In genomic region chr3:59953104-59953503, GRCh38 we compare ENCODE assay signal across 34 cellular contexts.
"Had no signal": no experiment of that assay in that cellular context is flagged by ENCODE, and none has a peak within 500 bp of the region (broad histone marks: within the 10 kb centered on the region; RNA-seq: fewer than 3 reads in every experiment).

No MANE protein-coding gene starts in this region.

- H3K4me1 Mint-ChIP-seq: T-helper 17 cell had no signal

- H3K4me3 Mint-ChIP-seq: activated CD4-positive, alpha-beta memory T cell treated with anti-CD3 and anti-CD28 coated beads, Interleukin-2, amount 10 ng/mL, durations not matched to agents 7 days and 5 days; activated naive CD4-positive, alpha-beta T cell treated with anti-CD3 and anti-CD28 coated beads for 36 hours; activated naive CD8-positive, alpha-beta T cell; central memory CD8-positive, alpha-beta T cell; T-cell; T-helper 17 cell had no signal

- ATAC-seq: PC-3, T-cell, T-helper 17 cell had no signal

- H3K4me2 ChIP-seq: KMS-11, SK-N-SH had no signal

- H3K9me3 ChIP-seq: ascending aorta, colonic mucosa, Peyer's patch, SJSA1, SK-N-SH had no signal

- H3K4me3 ChIP-seq: ascending aorta, cardiac muscle cell, colonic mucosa, Peyer's patch, SJSA1 had no signal

- H3K9ac ChIP-seq: KMS-11, SK-N-SH had no signal

- H3K4me1 ChIP-seq: ascending aorta, colonic mucosa, Peyer's patch, SJSA1 had no signal

- H3K27me3 ChIP-seq: ascending aorta, cardiac muscle cell, colonic mucosa, Peyer's patch, SJSA1 had no signal

- H3K36me3 ChIP-seq: ascending aorta, cardiac muscle cell, colonic mucosa, Peyer's patch, SJSA1, WERI-Rb-1 had no signal

- H3K27ac Mint-ChIP-seq: activated CD4-positive, alpha-beta memory T cell treated with anti-CD3 and anti-CD28 coated beads, Interleukin-2, amount 10 ng/mL, durations not matched to agents 7 days and 5 days; activated naive CD4-positive, alpha-beta T cell treated with anti-CD3 and anti-CD28 coated beads for 36 hours; activated naive CD8-positive, alpha-beta T cell; T-helper 17 cell had no signal

- H3K27me3 Mint-ChIP-seq: activated CD4-positive, alpha-beta memory T cell treated with anti-CD3 and anti-CD28 coated beads, Interleukin-2, amount 10 ng/mL, durations not matched to agents 7 days and 5 days; activated naive CD8-positive, alpha-beta T cell; central memory CD8-positive, alpha-beta T cell; T-cell; T-helper 17 cell had no signal

- DNase-seq: activated CD4-positive, alpha-beta memory T cell treated with anti-CD3 and anti-CD28 coated beads, Interleukin-2, amount 10 ng/mL, durations not matched to agents 7 days and 5 days; activated CD4-positive, alpha-beta T cell treated with anti-CD3 and anti-CD28 coated beads for 1 hour; activated CD4-positive, alpha-beta T cell treated with anti-CD3 and anti-CD28 coated beads, Interleukin-2, amount 50 U/mL, for 1 hour; activated CD4-positive, CD25-positive, alpha-beta regulatory T cell; activated gamma-delta T cell; activated naive CD4-positive, alpha-beta T cell treated with anti-CD3 and anti-CD28 coated beads for 36 hours; activated T-cell treated with anti-CD3 and anti-CD28 coated beads, Interleukin-2, amount 50 U/mL, for 1 hour; amygdala; colonic mucosa; MM.1S; MV-4-11; NCI-H1092; NCI-H1436 treated with DMSO at 0.1 percent for 48 hours; NCI-H1694 treated with DMSO at 0.1 percent for 48 hours; NCI-H2029; NCI-H510A; NCI-H526; NCI-H748 treated with DMSO at 0.1 percent for 48 hours; NK-92 treated with Interleukin-12 subunit alpha and Interleukin-12 subunit beta, amount 100 ng/mL, for 24 hours; PC-3; Peyer's patch; RPMI8226; SHP77 treated with DMSO at 0.1 percent for 48 hours; SK-N-SH; T-cell; T-helper 17 cell; T-helper 9 cell; WERI-Rb-1 had no signal

- H3K27ac ChIP-seq: ascending aorta, cardiac muscle cell, colonic mucosa, KMS-11, Peyer's patch, SJSA1, WERI-Rb-1 had no signal

- H3K9me3 Mint-ChIP-seq: activated naive CD4-positive, alpha-beta T cell treated with anti-CD3 and anti-CD28 coated beads for 36 hours had no signal
